Comparison of ENCODE assay signal across 1 cellular context in the genomic region with DNA sequence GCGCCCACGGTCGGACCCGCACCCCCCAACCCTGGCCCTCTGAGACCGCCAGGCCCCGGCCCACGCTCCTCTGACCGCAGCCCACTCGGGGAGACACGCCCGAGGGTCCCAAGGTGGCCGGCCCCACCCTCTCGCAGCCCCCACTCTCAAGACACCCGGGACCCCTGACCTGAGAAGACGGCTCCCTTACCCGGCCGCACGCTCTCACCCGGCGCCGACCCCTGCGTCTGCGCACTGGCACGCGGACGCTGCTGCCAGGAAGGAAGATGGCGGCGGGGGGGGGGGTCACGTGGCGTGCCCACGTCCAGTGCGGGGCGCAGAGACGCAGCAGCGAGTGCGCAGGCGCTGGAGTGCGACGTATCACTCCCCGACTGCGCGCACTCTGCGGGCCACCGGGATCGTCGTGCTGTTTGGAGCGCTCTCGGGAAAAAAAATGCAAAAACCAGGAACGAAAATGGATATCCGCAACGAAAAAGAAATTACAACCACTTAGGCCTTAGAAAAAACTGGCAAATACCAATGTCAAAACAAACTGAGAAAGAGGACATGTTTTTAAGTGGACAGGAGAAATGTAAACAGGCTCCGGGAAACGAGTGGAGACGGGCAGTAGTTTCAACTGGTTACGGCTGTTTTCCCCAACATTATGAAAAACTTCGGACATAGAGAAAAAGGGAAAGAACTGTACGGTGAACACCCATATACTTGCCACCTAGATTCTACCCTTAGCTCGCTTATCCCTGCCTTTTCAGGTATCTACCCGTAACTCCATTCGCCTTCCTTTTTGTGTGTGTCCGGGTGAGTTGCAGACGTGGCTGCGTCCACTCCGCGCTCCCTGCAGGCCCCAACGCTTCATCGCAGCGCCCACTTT.
TF ChIP-seq lines count a peak whose summit lies in the region.

A gene (minus strand): TSS at position 236 of the 868 bp plus-strand sequence. CDS start 902 bp downstream, outside the sequence.

TF ChIP-seq in GM12878, 131 proteins besides CTCF, POLR2A, EP300 and RAD21 (continued from another document and continues in another):
- TF ChIP-seq, protein P1, sequence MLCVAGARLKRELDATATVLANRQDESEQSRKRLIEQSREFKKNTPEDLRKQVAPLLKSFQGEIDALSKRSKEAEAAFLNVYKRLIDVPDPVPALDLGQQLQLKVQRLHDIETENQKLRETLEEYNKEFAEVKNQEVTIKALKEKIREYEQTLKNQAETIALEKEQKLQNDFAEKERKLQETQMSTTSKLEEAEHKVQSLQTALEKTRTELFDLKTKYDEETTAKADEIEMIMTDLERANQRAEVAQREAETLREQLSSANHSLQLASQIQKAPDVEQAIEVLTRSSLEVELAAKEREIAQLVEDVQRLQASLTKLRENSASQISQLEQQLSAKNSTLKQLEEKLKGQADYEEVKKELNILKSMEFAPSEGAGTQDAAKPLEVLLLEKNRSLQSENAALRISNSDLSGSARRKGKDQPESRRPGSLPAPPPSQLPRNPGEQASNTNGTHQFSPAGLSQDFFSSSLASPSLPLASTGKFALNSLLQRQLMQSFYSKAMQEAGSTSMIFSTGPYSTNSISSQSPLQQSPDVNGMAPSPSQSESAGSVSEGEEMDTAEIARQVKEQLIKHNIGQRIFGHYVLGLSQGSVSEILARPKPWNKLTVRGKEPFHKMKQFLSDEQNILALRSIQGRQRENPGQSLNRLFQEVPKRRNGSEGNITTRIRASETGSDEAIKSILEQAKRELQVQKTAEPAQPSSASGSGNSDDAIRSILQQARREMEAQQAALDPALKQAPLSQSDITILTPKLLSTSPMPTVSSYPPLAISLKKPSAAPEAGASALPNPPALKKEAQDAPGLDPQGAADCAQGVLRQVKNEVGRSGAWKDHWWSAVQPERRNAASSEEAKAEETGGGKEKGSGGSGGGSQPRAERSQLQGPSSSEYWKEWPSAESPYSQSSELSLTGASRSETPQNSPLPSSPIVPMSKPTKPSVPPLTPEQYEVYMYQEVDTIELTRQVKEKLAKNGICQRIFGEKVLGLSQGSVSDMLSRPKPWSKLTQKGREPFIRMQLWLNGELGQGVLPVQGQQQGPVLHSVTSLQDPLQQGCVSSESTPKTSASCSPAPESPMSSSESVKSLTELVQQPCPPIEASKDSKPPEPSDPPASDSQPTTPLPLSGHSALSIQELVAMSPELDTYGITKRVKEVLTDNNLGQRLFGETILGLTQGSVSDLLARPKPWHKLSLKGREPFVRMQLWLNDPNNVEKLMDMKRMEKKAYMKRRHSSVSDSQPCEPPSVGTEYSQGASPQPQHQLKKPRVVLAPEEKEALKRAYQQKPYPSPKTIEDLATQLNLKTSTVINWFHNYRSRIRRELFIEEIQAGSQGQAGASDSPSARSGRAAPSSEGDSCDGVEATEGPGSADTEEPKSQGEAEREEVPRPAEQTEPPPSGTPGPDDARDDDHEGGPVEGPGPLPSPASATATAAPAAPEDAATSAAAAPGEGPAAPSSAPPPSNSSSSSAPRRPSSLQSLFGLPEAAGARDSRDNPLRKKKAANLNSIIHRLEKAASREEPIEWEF (IDR thresholded peaks at IDR 0.05; ENCODE audit: insufficient replicate concordance, low read depth, low read length), result no peak
- TF ChIP-seq, protein P2, sequence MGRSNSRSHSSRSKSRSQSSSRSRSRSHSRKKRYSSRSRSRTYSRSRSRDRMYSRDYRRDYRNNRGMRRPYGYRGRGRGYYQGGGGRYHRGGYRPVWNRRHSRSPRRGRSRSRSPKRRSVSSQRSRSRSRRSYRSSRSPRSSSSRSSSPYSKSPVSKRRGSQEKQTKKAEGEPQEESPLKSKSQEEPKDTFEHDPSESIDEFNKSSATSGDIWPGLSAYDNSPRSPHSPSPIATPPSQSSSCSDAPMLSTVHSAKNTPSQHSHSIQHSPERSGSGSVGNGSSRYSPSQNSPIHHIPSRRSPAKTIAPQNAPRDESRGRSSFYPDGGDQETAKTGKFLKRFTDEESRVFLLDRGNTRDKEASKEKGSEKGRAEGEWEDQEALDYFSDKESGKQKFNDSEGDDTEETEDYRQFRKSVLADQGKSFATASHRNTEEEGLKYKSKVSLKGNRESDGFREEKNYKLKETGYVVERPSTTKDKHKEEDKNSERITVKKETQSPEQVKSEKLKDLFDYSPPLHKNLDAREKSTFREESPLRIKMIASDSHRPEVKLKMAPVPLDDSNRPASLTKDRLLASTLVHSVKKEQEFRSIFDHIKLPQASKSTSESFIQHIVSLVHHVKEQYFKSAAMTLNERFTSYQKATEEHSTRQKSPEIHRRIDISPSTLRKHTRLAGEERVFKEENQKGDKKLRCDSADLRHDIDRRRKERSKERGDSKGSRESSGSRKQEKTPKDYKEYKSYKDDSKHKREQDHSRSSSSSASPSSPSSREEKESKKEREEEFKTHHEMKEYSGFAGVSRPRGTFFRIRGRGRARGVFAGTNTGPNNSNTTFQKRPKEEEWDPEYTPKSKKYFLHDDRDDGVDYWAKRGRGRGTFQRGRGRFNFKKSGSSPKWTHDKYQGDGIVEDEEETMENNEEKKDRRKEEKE (IDR thresholded peaks at IDR 0.05), result no peak
- TF ChIP-seq POLR2AphosphoS5 (IDR thresholded peaks at IDR 0.05; ENCODE audit: low read length), result peak; percentile 72
- TF ChIP-seq TARDBP (IDR thresholded peaks at IDR 0.05; ENCODE audit: borderline replicate concordance), result 0 out of 2 replicates have a peak, but pooled peaks have one; percentile 32
- TF ChIP-seq, protein P3, sequence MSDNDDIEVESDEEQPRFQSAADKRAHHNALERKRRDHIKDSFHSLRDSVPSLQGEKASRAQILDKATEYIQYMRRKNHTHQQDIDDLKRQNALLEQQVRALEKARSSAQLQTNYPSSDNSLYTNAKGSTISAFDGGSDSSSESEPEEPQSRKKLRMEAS (IDR thresholded peaks at IDR 0.05; ENCODE audit: low read depth, low read length), result peak; percentile 92
- TF ChIP-seq TCF3 (IDR thresholded peaks at IDR 0.05; ENCODE audit: borderline replicate concordance, insufficient read depth, low read depth, low read length), result no peak
- 0 out of 2 replicates have a peak, but pooled peaks have one; percentile 29 for TF ChIP-seq PML (IDR thresholded peaks at IDR 0.05; ENCODE audit: low read length)
- TF ChIP-seq, protein P4, sequence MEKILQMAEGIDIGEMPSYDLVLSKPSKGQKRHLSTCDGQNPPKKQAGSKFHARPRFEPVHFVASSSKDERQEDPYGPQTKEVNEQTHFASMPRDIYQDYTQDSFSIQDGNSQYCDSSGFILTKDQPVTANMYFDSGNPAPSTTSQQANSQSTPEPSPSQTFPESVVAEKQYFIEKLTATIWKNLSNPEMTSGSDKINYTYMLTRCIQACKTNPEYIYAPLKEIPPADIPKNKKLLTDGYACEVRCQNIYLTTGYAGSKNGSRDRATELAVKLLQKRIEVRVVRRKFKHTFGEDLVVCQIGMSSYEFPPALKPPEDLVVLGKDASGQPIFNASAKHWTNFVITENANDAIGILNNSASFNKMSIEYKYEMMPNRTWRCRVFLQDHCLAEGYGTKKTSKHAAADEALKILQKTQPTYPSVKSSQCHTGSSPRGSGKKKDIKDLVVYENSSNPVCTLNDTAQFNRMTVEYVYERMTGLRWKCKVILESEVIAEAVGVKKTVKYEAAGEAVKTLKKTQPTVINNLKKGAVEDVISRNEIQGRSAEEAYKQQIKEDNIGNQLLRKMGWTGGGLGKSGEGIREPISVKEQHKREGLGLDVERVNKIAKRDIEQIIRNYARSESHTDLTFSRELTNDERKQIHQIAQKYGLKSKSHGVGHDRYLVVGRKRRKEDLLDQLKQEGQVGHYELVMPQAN (conservative IDR thresholded peaks at IDR 0.05), result no peak
- TF ChIP-seq, protein P5, sequence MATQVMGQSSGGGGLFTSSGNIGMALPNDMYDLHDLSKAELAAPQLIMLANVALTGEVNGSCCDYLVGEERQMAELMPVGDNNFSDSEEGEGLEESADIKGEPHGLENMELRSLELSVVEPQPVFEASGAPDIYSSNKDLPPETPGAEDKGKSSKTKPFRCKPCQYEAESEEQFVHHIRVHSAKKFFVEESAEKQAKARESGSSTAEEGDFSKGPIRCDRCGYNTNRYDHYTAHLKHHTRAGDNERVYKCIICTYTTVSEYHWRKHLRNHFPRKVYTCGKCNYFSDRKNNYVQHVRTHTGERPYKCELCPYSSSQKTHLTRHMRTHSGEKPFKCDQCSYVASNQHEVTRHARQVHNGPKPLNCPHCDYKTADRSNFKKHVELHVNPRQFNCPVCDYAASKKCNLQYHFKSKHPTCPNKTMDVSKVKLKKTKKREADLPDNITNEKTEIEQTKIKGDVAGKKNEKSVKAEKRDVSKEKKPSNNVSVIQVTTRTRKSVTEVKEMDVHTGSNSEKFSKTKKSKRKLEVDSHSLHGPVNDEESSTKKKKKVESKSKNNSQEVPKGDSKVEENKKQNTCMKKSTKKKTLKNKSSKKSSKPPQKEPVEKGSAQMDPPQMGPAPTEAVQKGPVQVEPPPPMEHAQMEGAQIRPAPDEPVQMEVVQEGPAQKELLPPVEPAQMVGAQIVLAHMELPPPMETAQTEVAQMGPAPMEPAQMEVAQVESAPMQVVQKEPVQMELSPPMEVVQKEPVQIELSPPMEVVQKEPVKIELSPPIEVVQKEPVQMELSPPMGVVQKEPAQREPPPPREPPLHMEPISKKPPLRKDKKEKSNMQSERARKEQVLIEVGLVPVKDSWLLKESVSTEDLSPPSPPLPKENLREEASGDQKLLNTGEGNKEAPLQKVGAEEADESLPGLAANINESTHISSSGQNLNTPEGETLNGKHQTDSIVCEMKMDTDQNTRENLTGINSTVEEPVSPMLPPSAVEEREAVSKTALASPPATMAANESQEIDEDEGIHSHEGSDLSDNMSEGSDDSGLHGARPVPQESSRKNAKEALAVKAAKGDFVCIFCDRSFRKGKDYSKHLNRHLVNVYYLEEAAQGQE (IDR thresholded peaks at IDR 0.05; ENCODE audit: low read depth, low read length), result no peak
- TF ChIP-seq, protein P6, sequence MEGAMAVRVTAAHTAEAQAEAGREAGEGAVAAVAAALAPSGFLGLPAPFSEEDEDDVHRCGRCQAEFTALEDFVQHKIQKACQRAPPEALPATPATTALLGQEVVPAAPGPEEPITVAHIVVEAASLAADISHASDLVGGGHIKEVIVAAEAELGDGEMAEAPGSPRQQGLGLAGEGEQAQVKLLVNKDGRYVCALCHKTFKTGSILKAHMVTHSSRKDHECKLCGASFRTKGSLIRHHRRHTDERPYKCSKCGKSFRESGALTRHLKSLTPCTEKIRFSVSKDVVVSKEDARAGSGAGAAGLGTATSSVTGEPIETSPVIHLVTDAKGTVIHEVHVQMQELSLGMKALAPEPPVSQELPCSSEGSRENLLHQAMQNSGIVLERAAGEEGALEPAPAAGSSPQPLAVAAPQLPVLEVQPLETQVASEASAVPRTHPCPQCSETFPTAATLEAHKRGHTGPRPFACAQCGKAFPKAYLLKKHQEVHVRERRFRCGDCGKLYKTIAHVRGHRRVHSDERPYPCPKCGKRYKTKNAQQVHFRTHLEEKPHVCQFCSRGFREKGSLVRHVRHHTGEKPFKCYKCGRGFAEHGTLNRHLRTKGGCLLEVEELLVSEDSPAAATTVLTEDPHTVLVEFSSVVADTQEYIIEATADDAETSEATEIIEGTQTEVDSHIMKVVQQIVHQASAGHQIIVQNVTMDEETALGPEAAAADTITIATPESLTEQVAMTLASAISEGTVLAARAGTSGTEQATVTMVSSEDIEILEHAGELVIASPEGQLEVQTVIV (IDR thresholded peaks at IDR 0.05; ENCODE audit: borderline replicate concordance, partially characterized antibody), result no peak
- TF ChIP-seq, protein P7, sequence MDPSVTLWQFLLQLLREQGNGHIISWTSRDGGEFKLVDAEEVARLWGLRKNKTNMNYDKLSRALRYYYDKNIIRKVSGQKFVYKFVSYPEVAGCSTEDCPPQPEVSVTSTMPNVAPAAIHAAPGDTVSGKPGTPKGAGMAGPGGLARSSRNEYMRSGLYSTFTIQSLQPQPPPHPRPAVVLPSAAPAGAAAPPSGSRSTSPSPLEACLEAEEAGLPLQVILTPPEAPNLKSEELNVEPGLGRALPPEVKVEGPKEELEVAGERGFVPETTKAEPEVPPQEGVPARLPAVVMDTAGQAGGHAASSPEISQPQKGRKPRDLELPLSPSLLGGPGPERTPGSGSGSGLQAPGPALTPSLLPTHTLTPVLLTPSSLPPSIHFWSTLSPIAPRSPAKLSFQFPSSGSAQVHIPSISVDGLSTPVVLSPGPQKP (IDR thresholded peaks at IDR 0.05; ENCODE audit: low read depth, low read length), result no peak
- no peak for TF ChIP-seq MTA2 (IDR thresholded peaks at IDR 0.05; ENCODE audit: low read depth)
- TF ChIP-seq NR2F1 (conservative IDR thresholded peaks at IDR 0.05), result peak; percentile 81
- peak; percentile 59 to 84 for TF ChIP-seq BHLHE40 (IDR thresholded peaks at IDR 0.05; ENCODE audit: borderline replicate concordance in 1 of 2, low read depth in 2 of 2, low read length in 1 of 2)
- TF ChIP-seq ZZZ3 (IDR thresholded peaks at IDR 0.05; ENCODE audit: control insufficient read depth, insufficient read length, low read depth), result no peak
- no peak for TF ChIP-seq EZH2 (IDR thresholded peaks at IDR 0.05; ENCODE audit: borderline replicate concordance, control insufficient read depth, low read depth, low read length)
- TF ChIP-seq ZBED1 (IDR thresholded peaks at IDR 0.05; ENCODE audit: borderline replicate concordance), result no peak
- no peak for TF ChIP-seq ESRRA (IDR thresholded peaks at IDR 0.05; ENCODE audit: low read length)
- peak; percentile 83 for TF ChIP-seq RAD51 (IDR thresholded peaks at IDR 0.05)
- TF ChIP-seq KDM1A (IDR thresholded peaks at IDR 0.05; ENCODE audit: borderline replicate concordance), result no peak
- TF ChIP-seq, protein P8, sequence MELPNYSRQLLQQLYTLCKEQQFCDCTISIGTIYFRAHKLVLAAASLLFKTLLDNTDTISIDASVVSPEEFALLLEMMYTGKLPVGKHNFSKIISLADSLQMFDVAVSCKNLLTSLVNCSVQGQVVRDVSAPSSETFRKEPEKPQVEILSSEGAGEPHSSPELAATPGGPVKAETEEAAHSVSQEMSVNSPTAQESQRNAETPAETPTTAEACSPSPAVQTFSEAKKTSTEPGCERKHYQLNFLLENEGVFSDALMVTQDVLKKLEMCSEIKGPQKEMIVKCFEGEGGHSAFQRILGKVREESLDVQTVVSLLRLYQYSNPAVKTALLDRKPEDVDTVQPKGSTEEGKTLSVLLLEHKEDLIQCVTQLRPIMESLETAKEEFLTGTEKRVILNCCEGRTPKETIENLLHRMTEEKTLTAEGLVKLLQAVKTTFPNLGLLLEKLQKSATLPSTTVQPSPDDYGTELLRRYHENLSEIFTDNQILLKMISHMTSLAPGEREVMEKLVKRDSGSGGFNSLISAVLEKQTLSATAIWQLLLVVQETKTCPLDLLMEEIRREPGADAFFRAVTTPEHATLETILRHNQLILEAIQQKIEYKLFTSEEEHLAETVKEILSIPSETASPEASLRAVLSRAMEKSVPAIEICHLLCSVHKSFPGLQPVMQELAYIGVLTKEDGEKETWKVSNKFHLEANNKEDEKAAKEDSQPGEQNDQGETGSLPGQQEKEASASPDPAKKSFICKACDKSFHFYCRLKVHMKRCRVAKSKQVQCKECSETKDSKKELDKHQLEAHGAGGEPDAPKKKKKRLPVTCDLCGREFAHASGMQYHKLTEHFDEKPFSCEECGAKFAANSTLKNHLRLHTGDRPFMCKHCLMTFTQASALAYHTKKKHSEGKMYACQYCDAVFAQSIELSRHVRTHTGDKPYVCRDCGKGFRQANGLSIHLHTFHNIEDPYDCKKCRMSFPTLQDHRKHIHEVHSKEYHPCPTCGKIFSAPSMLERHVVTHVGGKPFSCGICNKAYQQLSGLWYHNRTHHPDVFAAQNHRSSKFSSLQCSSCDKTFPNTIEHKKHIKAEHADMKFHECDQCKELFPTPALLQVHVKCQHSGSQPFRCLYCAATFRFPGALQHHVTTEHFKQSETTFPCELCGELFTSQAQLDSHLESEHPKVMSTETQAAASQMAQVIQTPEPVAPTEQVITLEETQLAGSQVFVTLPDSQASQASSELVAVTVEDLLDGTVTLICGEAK (IDR thresholded peaks at IDR 0.05; ENCODE audit: borderline replicate concordance), result peak; percentile 12; the same call in 1 of the 2 replicates
- no peak for TF ChIP-seq LARP7 (IDR thresholded peaks at IDR 0.05)
- no peak for TF ChIP-seq HDAC2 (IDR thresholded peaks at IDR 0.05)
